In genomic region chr17:74349120-74349519, GRCh38 we compare ENCODE assay signal across 12 cellular contexts. TPM values are rescaled to one million over a fixed set of nuclear protein-coding genes. Genes with fewer than 3 reads are reported as not detected.
"Had no signal": no experiment of that assay in that cellular context is flagged by ENCODE, and none has a peak within 500 bp of the region (broad histone marks: within the 10 kb centered on the region; RNA-seq: fewer than 3 reads in every experiment).

No MANE protein-coding gene starts in this region.

- FAIRE-seq: H1, H54 had no signal

- H3K27ac ChIP-seq: GM23248 had no signal

- H2AFZ ChIP-seq: GM23248, GM23338 had no signal

- H3K9me3 ChIP-seq: HAP-1 had no signal

- H3K9me3 Mint-ChIP-seq: GM23338, H9 had no signal

- DNase-seq: GM23248, GOT3, H7, H9, HCEC 1CT, HFFc6 had no signal

- H3K9ac ChIP-seq: GM23248 had no signal

- ATAC-seq: GM23338, HCT116 had no signal

- H3K36me3 ChIP-seq: HAP-1 had no signal

- H3K4me3 ChIP-seq: GM23248, GM23338, HAP-1 had no signal

- H3K27ac Mint-ChIP-seq: GM23338, H9, HFFc6 had no signal

- H3K4me1 ChIP-seq: HAP-1 had no signal

- H3K4me3 Mint-ChIP-seq: GM23338, H9, HFFc6 had no signal

- H3K4me2 ChIP-seq: GM23338 had no signal

RNA-seq across cellular contexts. Expression of gene BTBD17, which starts 12.5 kb away (rescaled TPM):
- total RNA-seq: GM23248, H4, HFFc6 had no signal

RNA-seq across cellular contexts. Expression of gene GPR142, which starts 18.2 kb away (rescaled TPM):
- total RNA-seq: GM23248, GM23338, H1, H4, H7, HFFc6 had no signal
- polyA plus RNA-seq: GM23248, GM23338 had no signal

RNA-seq across cellular contexts. Expression of gene KIF19, which starts 23.1 kb away (rescaled TPM):
- total RNA-seq: GM23248, H4, HFFc6 had no signal
- polyA plus RNA-seq: GM23248 had no signal
